ENCODE assay signal across 10 cellular contexts in the genomic region with DNA sequence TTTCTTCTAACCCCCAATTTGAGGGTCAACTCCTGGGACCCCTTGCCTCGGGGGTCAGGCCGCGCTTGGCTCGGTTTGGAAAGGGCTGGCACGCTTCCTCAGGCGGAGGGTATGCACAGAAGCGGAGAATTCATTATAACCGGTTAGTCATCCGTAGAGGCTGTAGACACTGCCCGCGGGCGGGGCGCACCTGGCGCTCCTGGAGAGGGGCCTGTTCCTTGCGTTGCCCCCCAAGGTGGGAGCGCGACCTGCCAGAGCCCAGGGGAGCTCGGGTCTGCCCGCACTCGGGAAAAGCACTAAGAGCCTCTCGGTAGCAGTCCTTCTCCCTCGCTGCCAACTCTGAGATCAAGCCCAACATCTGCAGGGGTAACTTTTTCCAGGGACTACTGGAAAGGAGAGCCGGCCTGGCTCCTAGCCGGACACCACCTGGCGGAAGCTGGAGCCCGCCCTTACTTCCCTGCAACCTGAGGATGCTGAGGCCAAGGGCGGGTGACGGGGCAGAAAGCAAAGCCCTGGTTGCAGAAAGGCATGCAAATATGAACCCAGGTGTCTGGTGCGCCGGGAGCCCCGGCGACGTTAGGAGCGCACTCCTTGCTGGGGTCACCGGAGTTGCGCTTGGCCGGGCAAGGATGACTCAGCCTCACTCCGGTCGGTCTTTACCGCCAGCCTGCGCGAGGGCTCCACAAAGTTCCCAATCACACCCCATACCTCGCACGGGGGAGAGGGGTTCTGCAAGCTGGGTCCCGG. TPM values are rescaled to one million over a fixed set of nuclear protein-coding genes. Genes with fewer than 3 reads are reported as not detected.
DNase-seq lines count a peak whose midpoint lies in the region; ATAC-seq and TF ChIP-seq lines count a peak whose summit lies in the region.
"Had no signal": no experiment of that assay in that cellular context is flagged by ENCODE, and none has a peak within 500 bp of the region (broad histone marks: within the 10 kb centered on the region; RNA-seq: fewer than 3 reads in every experiment).

No MANE protein-coding gene starts in this region.

- WGBS in esophagus muscularis mucosa: 11% methylated on average over 17 of the region's 45 CpGs

- DNase-seq in DMS 273 (lab: John Stamatoyannopoulos, UW; ENCODE audit: unreplicated experiment): peak; percentile 53
- no peak for DNase-seq in DMS 273 treated with DMSO at 0.1 percent for 48 hours (lab: John Stamatoyannopoulos, UW)
- peak; percentile 80 for DNase-seq in esophagus muscularis mucosa (ENCODE audit: extremely low spot score)
- no peak for DNase-seq in sciatic nerve (ENCODE audit: low spot score)
- DNase-seq in GM19240 (ENCODE audit: insufficient read length, low spot score): no peak
- DNase-seq in T1000 (lab: John Stamatoyannopoulos, UW): no peak

- peak overlapping the region; percentile 67 for H3K4me3 ChIP-seq in HUES6 (ENCODE audit: low read depth, low read length)
- peak overlapping the region; percentile 66 to 74 (median 70) for H3K4me3 ChIP-seq in esophagus muscularis mucosa

- TF ChIP-seq CTCF in esophagus muscularis mucosa (IDR thresholded peaks at IDR 0.05): no peak

- peak overlapping the region; percentile 31 for H3K9ac ChIP-seq in HUES6 (ENCODE audit: low read length)

- intact Hi-C loops in esophagus muscularis mucosa (cut with DNase I): no loop called here
- intact Hi-C loops in sciatic nerve (cut with DNase I): no loop called here

- ATAC-seq in sciatic nerve: peak; percentile 42
- ATAC-seq in HG03520 (IDR thresholded peaks at IDR 0.05; ENCODE audit: unreplicated experiment): no peak

- H3K27ac ChIP-seq in HUES6 (ENCODE audit: low read depth, low read length): no peak overlapping the region
- peak overlapping the region in 1 of 4 donors; percentile 71 for H3K27ac ChIP-seq in esophagus muscularis mucosa (replicated peaks in 1 of 4)
- H3K27ac ChIP-seq: 22Rv1, SJSA1 had no signal

- H3K4me1 ChIP-seq in HUES6 (ENCODE audit: control insufficient read depth, insufficient read depth, low read length) (peaks cover 13% of the 10 kb centered on the region; the same call in 1 of the 2 replicates), esophagus muscularis mucosa (peaks cover 7 to 38% (median 33%) of the 10 kb centered on the region in 4 donors)

- no peak for TF ChIP-seq POLR2A in esophagus muscularis mucosa (IDR thresholded peaks at IDR 0.05; ENCODE audit: low read depth)

- H3K9me3 ChIP-seq in HUES6 (ENCODE audit: control insufficient read depth, insufficient read depth, low read depth, low read length): peaks cover 10% of the 10 kb centered on the region
- peaks cover 0 to 7% (median 0%) of the 10 kb centered on the region in 4 donors for H3K9me3 ChIP-seq in esophagus muscularis mucosa
- H3K9me3 ChIP-seq: SJSA1 had no signal

- H3K27me3 ChIP-seq in HUES6 (ENCODE audit: control insufficient read depth, insufficient read depth, low read length) (peaks cover 79% of the 10 kb centered on the region), esophagus muscularis mucosa (peaks cover 0 to 52% (median 5%) of the 10 kb centered on the region in 4 donors)

- no peaks in the 10 kb centered on the region for H3K36me3 ChIP-seq in HUES6 (ENCODE audit: control insufficient read depth, insufficient read depth, low read length)
- no peaks in the 10 kb centered on the region for H3K36me3 ChIP-seq in esophagus muscularis mucosa
- H3K36me3 ChIP-seq: SJSA1 had no signal

- no peak for TF ChIP-seq EP300 in esophagus muscularis mucosa (IDR thresholded peaks at IDR 0.05)

RNA-seq across cellular contexts. Expression of gene CACNA2D3, which starts 1.5 kb away (rescaled TPM):
- total RNA-seq in esophagus muscularis mucosa (1 to 10 TPM; 2.5 to 6.3 (median 3.9) TPM), sciatic nerve (6.9 TPM)
- total RNA-seq: SJSA1 had no signal

Comparison
In these comparisons a context has a peak if more than half of its experiments do, and no peak if none do; other contexts are left out.
1. DNase-seq: peak in DMS 273 (single experiment) and esophagus muscularis mucosa (single experiment); none in DMS 273 treated with DMSO at 0.1 percent for 48 hours (single experiment), sciatic nerve (single experiment), GM19240 (single experiment) and T1000 (single experiment).